ENCODE assay signal across 18 cellular contexts in genomic region chr18:36211612-36212065, GRCh38. TPM values are rescaled to one million over a fixed set of nuclear protein-coding genes. Genes with fewer than 3 reads are reported as not detected.
A peak's percentile ranks its signal among the peaks of the same experiment; 100 is the strongest.
DNase-seq lines count a peak whose midpoint lies in the region; ATAC-seq and TF ChIP-seq lines count a peak whose summit lies in the region.
"Had no signal": no experiment of that assay in that cellular context is flagged by ENCODE, and none has a peak within 500 bp of the region (broad histone marks: within the 10 kb centered on the region; RNA-seq: fewer than 3 reads in every experiment).

No MANE protein-coding gene starts in this region.

- peak; percentile 34 for ATAC-seq in sciatic nerve
- ATAC-seq in GM18502 (IDR thresholded peaks at IDR 0.05; ENCODE audit: poor library complexity, unreplicated experiment), result no peak
- ATAC-seq in HG02884 (IDR thresholded peaks at IDR 0.05; ENCODE audit: unreplicated experiment), result no peak
- ATAC-seq: heart right ventricle had no signal

- no peak overlapping the region for H3K4me3 ChIP-seq in fibroblast of lung (replicated peaks in 1 of 4; ENCODE audit: control extremely low read depth in 1 of 4, insufficient read depth in 1 of 4, low read depth in 3 of 4, low read length in 4 of 4)
- H3K4me3 ChIP-seq: heart right ventricle had no signal

- no peak for TF ChIP-seq CTCF in fibroblast of lung (conservative IDR thresholded peaks at IDR 0.05 in 1 of 2, IDR thresholded peaks at IDR 0.05 in 1 of 2; ENCODE audit: low read depth in 1 of 2, low read length in 2 of 2)

- H2AFZ ChIP-seq in fibroblast of lung (ENCODE audit: low read length), result no peak overlapping the region

- peaks cover 2% of the 10 kb centered on the region for H3K4me1 ChIP-seq in fibroblast of lung (ENCODE audit: control insufficient read depth, extremely low read depth, insufficient read depth, low read length)

- H3K27ac ChIP-seq in fibroblast of lung (ENCODE audit: insufficient read depth, low read length), result no peak overlapping the region
- H3K27ac ChIP-seq: heart right ventricle had no signal

- intact Hi-C loops in sciatic nerve (cut with DNase I), result no loop called here

- no peaks in the 10 kb centered on the region for H3K79me2 ChIP-seq in fibroblast of lung (ENCODE audit: control insufficient read depth, insufficient read depth, low read length)

- H3K9me3 ChIP-seq in fibroblast of lung (ENCODE audit: control insufficient read depth, insufficient read depth, low read depth, low read length), result no peaks in the 10 kb centered on the region

- no peaks in the 10 kb centered on the region for H4K20me1 ChIP-seq in fibroblast of lung (ENCODE audit: control insufficient read depth, extremely low read depth, insufficient read depth, low read length)

- DNase-seq in Daoy (ENCODE audit: low read depth) (peak; percentile 28), HK-2 (ENCODE audit: unreplicated experiment) (peak; percentile 26), fibroblast of lung (ENCODE audit: low read depth in 2 of 2) (peak; percentile 4 to 9), sciatic nerve (ENCODE audit: low spot score) (no peak), dermis blood vessel endothelial cell (no peak)
- no peak for DNase-seq in activated CD4-positive, CD25-positive, alpha-beta regulatory T cell (lab: John Stamatoyannopoulos, UW)
- DNase-seq: activated gamma-delta T cell; anterior cingulate cortex; heart right ventricle; KG1; kidney; NCI-H1417; NCI-H2227 treated with DMSO at 0.1 percent for 48 hours; right cardiac atrium; stimulated activated CD4-positive, alpha-beta T cell treated with anti-CD3 and anti-CD28 coated beads, Interleukin-1b, Interleukin-23, amount 100 ng/mL, for 48 hours; substantia nigra had no signal

- H3K27me3 ChIP-seq in fibroblast of lung (ENCODE audit: control insufficient read depth, insufficient read depth, low read length), result no peaks in the 10 kb centered on the region
- H3K27me3 ChIP-seq: heart right ventricle had no signal

- H3K36me3 ChIP-seq in fibroblast of lung (ENCODE audit: control insufficient read depth, insufficient read depth, low read length), result no peaks in the 10 kb centered on the region
- H3K36me3 ChIP-seq: heart right ventricle had no signal

- H3K9ac ChIP-seq in fibroblast of lung (ENCODE audit: insufficient read depth, low read length), result no peak overlapping the region

- H3K4me2 ChIP-seq in fibroblast of lung (ENCODE audit: extremely low read depth, insufficient read depth, low read length), result no peak overlapping the region

RNA-seq across cellular contexts. Expression of gene MOCOS, which starts 24.3 kb away (rescaled TPM):
- total RNA-seq in Daoy (2014; rRNA removed; shearing (Covaris generic)), result 4.4 and 4.5 TPM in 2 replicates
- 9.0 and 13.9 TPM in 2 replicates for total RNA-seq in fibroblast of lung
- polyA plus RNA-seq in fibroblast of lung, result 2.0 TPM in 2 replicates
- 1.9 and 2.3 TPM in 2 replicates for polyA plus RNA-seq in fibroblast of lung (2012)
- 6.2 and 6.6 TPM in 2 replicates for polyA minus RNA-seq in fibroblast of lung (ENCODE audit: low replicate concordance)
- total RNA-seq in sciatic nerve, result 6.4 TPM
- 0.34 and 0.79 TPM in 2 replicates for total RNA-seq in dermis blood vessel endothelial cell

Comparison
In these comparisons a context has a peak if more than half of its experiments do, and no peak if none do; other contexts are left out.
1. DNase-seq: peak in Daoy (single experiment), HK-2 (single experiment) and fibroblast of lung (2 of 2); none in sciatic nerve (single experiment), dermis blood vessel endothelial cell (single experiment) and activated CD4-positive, CD25-positive, alpha-beta regulatory T cell (0 of 4).